12 cellular contexts compared by ENCODE assay signal in genomic region chr1:167429612-167430011, GRCh38.
A peak's percentile ranks its signal among the peaks of the same experiment; 100 is the strongest.
DNase-seq lines count a peak whose midpoint lies in the region; ATAC-seq, FAIRE-seq and TF ChIP-seq lines count a peak whose summit lies in the region.
"Had no signal": no experiment of that assay in that cellular context is flagged by ENCODE, and none has a peak within 500 bp of the region (broad histone marks: within the 10 kb centered on the region; RNA-seq: fewer than 3 reads in every experiment).

No MANE protein-coding gene starts in this region.

- H3K9me3 ChIP-seq in CD8-positive, alpha-beta T cell (ENCODE audit: low read length), result no peaks in the 10 kb centered on the region
- H3K9me3 ChIP-seq: gastroesophageal sphincter, left lung, uterus had no signal

- no peak overlapping the region for H3K27ac ChIP-seq in CD8-positive, alpha-beta T cell (ENCODE audit: low read depth, low read length)
- H3K27ac ChIP-seq in caudate nucleus (ENCODE audit: low read depth, low read length), result no peak overlapping the region
- H3K27ac ChIP-seq: gastroesophageal sphincter, left lung, uterus had no signal

- H3K9me3 Mint-ChIP-seq in CD8-positive, alpha-beta T cell, result no peaks in the 10 kb centered on the region
- no peaks in the 10 kb centered on the region for H3K9me3 Mint-ChIP-seq in activated T-helper 17 cell treated with anti-CD3 and anti-CD28 coated beads, Interleukin-2, amount 50 U/mL, for 72 hours

- peak; percentile 42 for FAIRE-seq in GM19239 (lab: Jason Lieb, UNC)

- CTCF ChIA-PET in CD8-positive, alpha-beta T cell (lab: Charles Lee), result interaction anchor here (1.4 to 6.0 kb wide), 4 partner anchors 13 to 105 kb away, joined by 3 to 36 read pairs (median 5); no protein-coding TSS in a partner anchor

- H3K4me1 ChIP-seq in CD8-positive, alpha-beta T cell (ENCODE audit: insufficient read depth, low read length), result peaks cover 15% of the 10 kb centered on the region
- H3K4me1 ChIP-seq: gastroesophageal sphincter, left lung, uterus had no signal

- H3K36me3 ChIP-seq in CD8-positive, alpha-beta T cell (ENCODE audit: insufficient read depth, low read length), result peaks cover 22% of the 10 kb centered on the region
- H3K36me3 ChIP-seq: left lung, uterus had no signal

- no peak overlapping the region for H3K4me3 Mint-ChIP-seq in CD8-positive, alpha-beta T cell
- peak overlapping the region; percentile 25 for H3K4me3 Mint-ChIP-seq in activated T-helper 17 cell treated with anti-CD3 and anti-CD28 coated beads, Interleukin-2, amount 50 U/mL, for 72 hours

- peak overlapping the region; percentile 87 for H3K27ac Mint-ChIP-seq in CD8-positive, alpha-beta T cell
- peak overlapping the region; percentile 88 for H3K27ac Mint-ChIP-seq in activated T-helper 17 cell treated with anti-CD3 and anti-CD28 coated beads, Interleukin-2, amount 50 U/mL, for 72 hours

- H3K27me3 Mint-ChIP-seq in CD8-positive, alpha-beta T cell (ENCODE audit: low read depth), result no peaks in the 10 kb centered on the region
- no peaks in the 10 kb centered on the region for H3K27me3 Mint-ChIP-seq in activated T-helper 17 cell treated with anti-CD3 and anti-CD28 coated beads, Interleukin-2, amount 50 U/mL, for 72 hours

- peaks cover 71% of the 10 kb centered on the region for H3K4me1 Mint-ChIP-seq in CD8-positive, alpha-beta T cell (ENCODE audit: low read depth)
- H3K4me1 Mint-ChIP-seq in activated T-helper 17 cell treated with anti-CD3 and anti-CD28 coated beads, Interleukin-2, amount 50 U/mL, for 72 hours, result peaks cover 16% of the 10 kb centered on the region

- H3K27me3 ChIP-seq in CD8-positive, alpha-beta T cell (ENCODE audit: insufficient read depth, low read length), result no peaks in the 10 kb centered on the region
- H3K27me3 ChIP-seq: left lung, uterus had no signal

- POLR2A ChIA-PET in CD8-positive, alpha-beta T cell (lab: Charles Lee), result interaction anchor here (1.2 to 2.0 kb wide), 4 partner anchors 11 to 385 kb away, joined by 3 to 6 read pairs (median 4); no protein-coding TSS in a partner anchor

- H3K36me3 Mint-ChIP-seq in CD8-positive, alpha-beta T cell, result peaks cover 55% of the 10 kb centered on the region
- peaks cover 62% of the 10 kb centered on the region for H3K36me3 Mint-ChIP-seq in activated T-helper 17 cell treated with anti-CD3 and anti-CD28 coated beads, Interleukin-2, amount 50 U/mL, for 72 hours (ENCODE audit: low read depth)

- intact Hi-C loops in CD8-positive, alpha-beta T cell (cut with DNase I, micrococcal nuclease), result loop anchor here in 1 of 2 experiments (2.0 kb wide), 2 partner anchors 13 to 15 kb away; no protein-coding TSS in a partner anchor

- no peak for TF ChIP-seq CTCF in CD8-positive, alpha-beta T cell (IDR thresholded peaks at IDR 0.05)

- no peak overlapping the region for H3K4me3 ChIP-seq in CD8-positive, alpha-beta T cell (ENCODE audit: low read depth, low read length)
- H3K4me3 ChIP-seq: gastroesophageal sphincter, left lung, uterus had no signal

- no peak for ATAC-seq in CD8-positive, alpha-beta T cell
- ATAC-seq in HG02763 (IDR thresholded peaks at IDR 0.05; ENCODE audit: unreplicated experiment) (peak; percentile 35), HG03095 (IDR thresholded peaks at IDR 0.05; ENCODE audit: unreplicated experiment) (no peak)
- peak; percentile 18 for ATAC-seq in activated T-helper 17 cell treated with anti-CD3 and anti-CD28 coated beads, Interleukin-2, amount 50 U/mL, for 72 hours (replicated peaks)
- ATAC-seq: left lung had no signal

- DNase-seq in CD8-positive, alpha-beta T cell, result no peak
- DNase-seq in GM19239 (ENCODE audit: insufficient read length, low spot score), result no peak
- no peak for DNase-seq in NCI-H1694 (lab: John Stamatoyannopoulos, UW)
- DNase-seq in NCI-H2029 (lab: John Stamatoyannopoulos, UW), result no peak
- no peak for DNase-seq in caudate nucleus (lab: John Stamatoyannopoulos, UW)
- DNase-seq: GDM1, left lung, uterus had no signal

Comparison
In these comparisons a context has a peak if more than half of its experiments do, and no peak if none do; other contexts are left out.
1. ATAC-seq: peak in HG02763 (single experiment) and activated T-helper 17 cell treated with anti-CD3 and anti-CD28 coated beads, Interleukin-2, amount 50 U/mL, for 72 hours (single experiment); none in CD8-positive, alpha-beta T cell (single experiment) and HG03095 (single experiment).